In genomic region chr16:85275533-85276249, GRCh38 we compare ENCODE assay signal across 8 cellular contexts.
DNase-seq lines count a peak whose midpoint lies in the region; ATAC-seq lines count a peak whose summit lies in the region.

No MANE protein-coding gene starts in this region.

- ATAC-seq in left lobe of liver = peak; percentile 87
- ATAC-seq in HG03469 (IDR thresholded peaks at IDR 0.05; ENCODE audit: unreplicated experiment) = no peak

- DNase-seq in SKM-1 treated with dmso at 0.1 percent for 144 hours (lab: John Stamatoyannopoulos, UW; ENCODE audit: unreplicated experiment) = peak; percentile 15
- DNase-seq in SKM-1 (lab: John Stamatoyannopoulos, UW; ENCODE audit: unreplicated experiment) = no peak
- DNase-seq in NCI-H2107 treated with DMSO at 0.1 percent for 48 hours (lab: John Stamatoyannopoulos, UW; ENCODE audit: unreplicated experiment) = peak; percentile 43
- DNase-seq in activated CD4-positive, alpha-beta T cell treated with anti-CD3 and anti-CD28 coated beads for 4 hours = peak; percentile 36 to 57
- peak; percentile 91 for DNase-seq in cerebellum (ENCODE audit: low spot score)
- DNase-seq in left lobe of liver (ENCODE audit: low spot score) = peak; percentile 72
- DNase-seq in stimulated activated CD4-positive, alpha-beta T cell treated with anti-CD3 and anti-CD28 coated beads, TNF-alpha, amount 100 ng/mL, for 1 hour (ENCODE audit: low read depth in 3 of 3, low spot score in 1 of 3) = peak; percentile 10 to 59 (median 26)
